Comparison of ENCODE assay signal across 38 cellular contexts in the genomic region with DNA sequence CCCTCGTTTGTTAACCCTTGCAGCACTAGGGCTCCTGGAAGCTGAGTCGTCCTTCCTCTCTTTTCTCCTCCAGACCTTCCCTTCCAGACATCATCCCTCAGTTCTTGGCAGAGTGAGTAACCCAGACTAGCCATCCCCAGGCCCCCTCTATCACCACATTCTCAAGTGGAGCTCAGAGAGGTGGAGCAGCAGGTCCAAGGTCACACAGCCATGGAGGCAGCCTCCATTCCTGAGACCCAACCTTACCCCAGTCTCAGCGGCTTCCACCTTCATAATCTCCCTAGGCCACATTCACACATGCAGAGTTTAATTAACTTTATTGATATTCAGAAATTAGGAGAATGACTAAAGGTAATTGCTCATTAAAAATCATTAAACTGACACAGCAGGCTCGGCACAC. TPM values are rescaled to one million over a fixed set of nuclear protein-coding genes. Genes with fewer than 3 reads are reported as not detected.
"Had no signal": no experiment of that assay in that cellular context is flagged by ENCODE, and none has a peak within 500 bp of the region (broad histone marks: within the 10 kb centered on the region; RNA-seq: fewer than 3 reads in every experiment).

No MANE protein-coding gene starts in this region.

- DNase-seq: activated CD4-positive, alpha-beta memory T cell treated with anti-CD3 and anti-CD28 coated beads for 36 hours; activated CD4-positive, alpha-beta T cell treated with anti-CD3 and anti-CD28 coated beads for 36 hours; activated CD4-positive, alpha-beta T cell treated with anti-CD3 and anti-CD28 coated beads, Interleukin-2, amount 10 ng/mL, durations not matched to agents 24 days and 14 days; activated CD4-positive, CD25-positive, alpha-beta regulatory T cell; activated CD4-positive, CD25-positive, alpha-beta regulatory T cell treated with anti-CD3 and anti-CD28 coated beads, Interleukin-2, amount 50 U/mL, for 72 hours; activated CD8-positive, alpha-beta memory T cell treated with anti-CD3 and anti-CD28 coated beads, Interleukin-2, amount 10 ng/mL, durations not matched to agents 7 days and 5 days; activated CD8-positive, alpha-beta memory T cell treated with anti-CD3 and anti-CD28 coated beads, Interleukin-2, amount 50 U/mL, for 4 hours; activated CD8-positive, alpha-beta T cell treated with anti-CD3 and anti-CD28 coated beads, Interleukin-2, amount 10 ng/mL, durations not matched to agents 7 days and 5 days; activated effector memory CD4-positive, alpha-beta T cell treated with anti-CD3 and anti-CD28 coated beads, Interleukin-2, amount 50 U/mL, for 16 hours; activated naive CD4-positive, alpha-beta T cell treated with anti-CD3 and anti-CD28 coated beads for 36 hours; activated naive CD8-positive, alpha-beta T cell treated with anti-CD3 and anti-CD28 coated beads, Interleukin-2, amount 10 ng/mL, durations not matched to agents 7 days and 5 days; activated T-cell treated with anti-CD3 and anti-CD28 coated beads, Interleukin-2, amount 50 U/mL, for 1 hour; activated T-cell treated with anti-CD3 and anti-CD28 coated beads, Interleukin-2, amount 50 U/mL, for 48 hours; brain microvascular endothelial cell; cortex of kidney; dermis blood vessel endothelial cell; effector CD4-positive, alpha-beta T cell; effector memory CD8-positive, alpha-beta T cell; erythroblast; foreskin keratinocyte; gastrocnemius medialis; glutamatergic neuron; heart left ventricle; T-cell; T-helper 17 cell; T1000; WERI-Rb-1 had no signal

- H3K4me3 ChIP-seq: ascending aorta, esophagus muscularis mucosa, gastrocnemius medialis, heart left ventricle had no signal

- H3K9me3 Mint-ChIP-seq: activated CD4-positive, alpha-beta memory T cell treated with anti-CD3 and anti-CD28 coated beads for 36 hours; activated CD4-positive, alpha-beta T cell treated with anti-CD3 and anti-CD28 coated beads, Interleukin-2, amount 10 ng/mL, durations not matched to agents 24 days and 14 days; activated naive CD4-positive, alpha-beta T cell treated with anti-CD3 and anti-CD28 coated beads for 36 hours; activated naive CD4-positive, alpha-beta T cell treated with anti-CD3 and anti-CD28 coated beads, Interleukin-2, amount 50 U/mL, for 24 hours; activated naive CD8-positive, alpha-beta T cell treated with anti-CD3 and anti-CD28 coated beads, Interleukin-2, amount 10 ng/mL, durations not matched to agents 7 days and 5 days; activated T-helper 1 cell treated with anti-CD3 and anti-CD28 coated beads, Interleukin-12 subunit alpha, Interleukin-12 subunit beta, Interleukin-2, Interleukin-4 antibody, amounts not matched to agents 30 ng/mL and 10 ng/mL and 1 ng/mL, durations not matched to agents 14 hours and 24 hours and 36 hours; activated T-helper 2 cell treated with anti-CD3 and anti-CD28 coated beads, Interferon-gamma antibody, Interleukin-2, Interleukin-4, amounts not matched to agents 10 μg/mL and 5 μg/mL and 100 μg/mL, durations not matched to agents 14 hours and 24 hours and 36 hours; central memory CD8-positive, alpha-beta T cell; effector memory CD8-positive, alpha-beta T cell; T-cell; T-helper 2 cell treated with Interferon-gamma antibody and Interleukin-4, amounts not matched to agents 5 μg/mL and 100 μg/mL, for 36 hours had no signal

- H3K27ac Mint-ChIP-seq: activated CD4-positive, alpha-beta memory T cell treated with anti-CD3 and anti-CD28 coated beads for 36 hours; activated CD4-positive, alpha-beta T cell treated with anti-CD3 and anti-CD28 coated beads for 36 hours; activated CD4-positive, alpha-beta T cell treated with anti-CD3 and anti-CD28 coated beads, Interleukin-2, amount 10 ng/mL, durations not matched to agents 24 days and 14 days; activated CD8-positive, alpha-beta memory T cell treated with anti-CD3 and anti-CD28 coated beads, Interleukin-2, amount 10 ng/mL, durations not matched to agents 7 days and 5 days; activated CD8-positive, alpha-beta T cell treated with anti-CD3 and anti-CD28 coated beads, Interleukin-2, amount 10 ng/mL, durations not matched to agents 7 days and 5 days; activated naive CD4-positive, alpha-beta T cell treated with anti-CD3 and anti-CD28 coated beads for 36 hours; activated naive CD4-positive, alpha-beta T cell treated with anti-CD3 and anti-CD28 coated beads, Interleukin-2, amount 50 U/mL, for 24 hours; activated naive CD8-positive, alpha-beta T cell treated with anti-CD3 and anti-CD28 coated beads, Interleukin-2, amount 10 ng/mL, durations not matched to agents 7 days and 5 days; activated T-helper 1 cell treated with anti-CD3 and anti-CD28 coated beads, Interleukin-12 subunit alpha, Interleukin-12 subunit beta, Interleukin-2, Interleukin-4 antibody, amounts not matched to agents 30 ng/mL and 10 ng/mL and 1 ng/mL, durations not matched to agents 14 hours and 24 hours and 36 hours; activated T-helper 2 cell treated with anti-CD3 and anti-CD28 coated beads, Interferon-gamma antibody, Interleukin-2, Interleukin-4, amounts not matched to agents 10 μg/mL and 5 μg/mL and 100 μg/mL, durations not matched to agents 14 hours and 24 hours and 36 hours; effector memory CD8-positive, alpha-beta T cell; T-cell; T-helper 17 cell; T-helper 2 cell treated with Interferon-gamma antibody and Interleukin-4, amounts not matched to agents 5 μg/mL and 100 μg/mL, for 36 hours had no signal

- H3K4me3 Mint-ChIP-seq: activated CD4-positive, alpha-beta memory T cell treated with anti-CD3 and anti-CD28 coated beads for 36 hours; activated CD4-positive, alpha-beta T cell treated with anti-CD3 and anti-CD28 coated beads for 36 hours; activated CD4-positive, alpha-beta T cell treated with anti-CD3 and anti-CD28 coated beads, Interleukin-2, amount 10 ng/mL, durations not matched to agents 24 days and 14 days; activated CD8-positive, alpha-beta memory T cell treated with anti-CD3 and anti-CD28 coated beads, Interleukin-2, amount 10 ng/mL, durations not matched to agents 7 days and 5 days; activated CD8-positive, alpha-beta T cell treated with anti-CD3 and anti-CD28 coated beads, Interleukin-2, amount 10 ng/mL, durations not matched to agents 7 days and 5 days; activated naive CD4-positive, alpha-beta T cell treated with anti-CD3 and anti-CD28 coated beads for 36 hours; activated naive CD4-positive, alpha-beta T cell treated with anti-CD3 and anti-CD28 coated beads, Interleukin-2, amount 50 U/mL, for 24 hours; activated naive CD8-positive, alpha-beta T cell treated with anti-CD3 and anti-CD28 coated beads, Interleukin-2, amount 10 ng/mL, durations not matched to agents 7 days and 5 days; activated T-helper 1 cell treated with anti-CD3 and anti-CD28 coated beads, Interleukin-12 subunit alpha, Interleukin-12 subunit beta, Interleukin-2, Interleukin-4 antibody, amounts not matched to agents 30 ng/mL and 10 ng/mL and 1 ng/mL, durations not matched to agents 14 hours and 24 hours and 36 hours; central memory CD8-positive, alpha-beta T cell; effector memory CD8-positive, alpha-beta T cell; T-cell; T-helper 17 cell; T-helper 2 cell treated with Interferon-gamma antibody and Interleukin-4, amounts not matched to agents 5 μg/mL and 100 μg/mL, for 36 hours had no signal

- H3K36me3 Mint-ChIP-seq: activated CD4-positive, alpha-beta memory T cell treated with anti-CD3 and anti-CD28 coated beads for 36 hours; activated CD8-positive, alpha-beta memory T cell treated with anti-CD3 and anti-CD28 coated beads, Interleukin-2, amount 10 ng/mL, durations not matched to agents 7 days and 5 days; activated naive CD4-positive, alpha-beta T cell treated with anti-CD3 and anti-CD28 coated beads, Interleukin-2, amount 50 U/mL, for 24 hours; activated naive CD8-positive, alpha-beta T cell treated with anti-CD3 and anti-CD28 coated beads, Interleukin-2, amount 10 ng/mL, durations not matched to agents 7 days and 5 days; T-cell had no signal

- ATAC-seq: activated CD4-positive, alpha-beta T cell treated with anti-CD3 and anti-CD28 coated beads for 36 hours; activated CD8-positive, alpha-beta memory T cell treated with anti-CD3 and anti-CD28 coated beads, Interleukin-2, amount 10 ng/mL, durations not matched to agents 7 days and 5 days; activated CD8-positive, alpha-beta T cell treated with anti-CD3 and anti-CD28 coated beads, Interleukin-2, amount 10 ng/mL, durations not matched to agents 7 days and 5 days; effector memory CD8-positive, alpha-beta T cell; foreskin keratinocyte; gastrocnemius medialis; heart left ventricle; T-cell; T-helper 17 cell had no signal

- H3K4me1 ChIP-seq: foreskin keratinocyte, gastrocnemius medialis had no signal

- H3K4me1 Mint-ChIP-seq: activated CD8-positive, alpha-beta memory T cell treated with anti-CD3 and anti-CD28 coated beads, Interleukin-2, amount 10 ng/mL, durations not matched to agents 7 days and 5 days; activated naive CD4-positive, alpha-beta T cell treated with anti-CD3 and anti-CD28 coated beads, Interleukin-2, amount 50 U/mL, for 24 hours; central memory CD8-positive, alpha-beta T cell had no signal

- H3K27ac ChIP-seq: ascending aorta, brain microvascular endothelial cell, esophagus muscularis mucosa, foreskin keratinocyte, gastrocnemius medialis, heart left ventricle, WERI-Rb-1 had no signal

- H3K9me3 ChIP-seq: ascending aorta, esophagus muscularis mucosa, gastrocnemius medialis, heart left ventricle had no signal

- FAIRE-seq: bronchial epithelial cell, colon had no signal

- H3K36me3 ChIP-seq: ascending aorta, brain microvascular endothelial cell, esophagus muscularis mucosa, gastrocnemius medialis, heart left ventricle had no signal

RNA-seq across cellular contexts. Expression of a gene that starts 3.0 kb away (rescaled TPM):
- total RNA-seq: activated CD4-positive, alpha-beta memory T cell treated with anti-CD3 and anti-CD28 coated beads for 36 hours; activated CD4-positive, alpha-beta T cell treated with anti-CD3 and anti-CD28 coated beads for 36 hours; activated CD4-positive, alpha-beta T cell treated with anti-CD3 and anti-CD28 coated beads, Interleukin-2, amount 10 ng/mL, durations not matched to agents 24 days and 14 days; activated CD8-positive, alpha-beta memory T cell treated with anti-CD3 and anti-CD28 coated beads for 36 hours; activated CD8-positive, alpha-beta memory T cell treated with anti-CD3 and anti-CD28 coated beads, Interleukin-2, amount 10 ng/mL, durations not matched to agents 7 days and 5 days; activated CD8-positive, alpha-beta T cell treated with anti-CD3 and anti-CD28 coated beads, Interleukin-2, amount 10 ng/mL, durations not matched to agents 7 days and 5 days; activated naive CD4-positive, alpha-beta T cell treated with anti-CD3 and anti-CD28 coated beads for 36 hours; activated naive CD8-positive, alpha-beta T cell treated with anti-CD3 and anti-CD28 coated beads, Interleukin-2, amount 10 ng/mL, durations not matched to agents 7 days and 5 days; activated T-helper 1 cell treated with anti-CD3 and anti-CD28 coated beads, Interleukin-12 subunit alpha, Interleukin-12 subunit beta, Interleukin-2, Interleukin-4 antibody, amounts not matched to agents 30 ng/mL and 10 ng/mL and 1 ng/mL, durations not matched to agents 14 hours and 24 hours and 36 hours; activated T-helper 2 cell treated with anti-CD3 and anti-CD28 coated beads, Interferon-gamma antibody, Interleukin-2, Interleukin-4, amounts not matched to agents 10 μg/mL and 5 μg/mL and 100 μg/mL, durations not matched to agents 14 hours and 24 hours and 36 hours; ascending aorta; bronchial epithelial cell; cardiac septum; dermis blood vessel endothelial cell; foreskin keratinocyte; gastrocnemius medialis had no signal
- polyA plus RNA-seq: foreskin keratinocyte, heart left ventricle had no signal

RNA-seq across cellular contexts. Expression of a gene that starts 40.1 kb away (rescaled TPM):
- total RNA-seq: ascending aorta had no signal
- polyA plus RNA-seq: foreskin keratinocyte had no signal
